Comparison of ENCODE assay signal across 14 cellular contexts in the genomic region with DNA sequence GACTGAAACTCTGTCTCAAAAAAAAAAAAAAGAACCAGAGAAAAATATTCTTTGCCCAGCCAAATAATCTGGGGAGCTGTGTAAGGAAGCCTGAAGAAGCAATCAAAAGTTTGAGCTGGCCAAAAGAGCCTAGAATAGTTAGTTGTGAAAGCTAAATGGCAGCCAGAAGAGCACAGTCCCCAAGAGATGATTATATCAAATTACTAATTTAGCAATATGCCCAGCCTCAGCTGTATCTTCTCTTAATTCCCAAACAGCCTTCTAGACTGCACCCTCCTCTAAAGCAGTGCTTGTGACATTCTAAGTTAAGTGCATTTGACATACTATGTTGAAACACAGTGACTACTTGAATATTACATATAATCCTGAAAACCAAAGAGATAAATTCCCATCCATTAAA. TPM values are rescaled to one million over a fixed set of nuclear protein-coding genes. Genes with fewer than 3 reads are reported as not detected.
DNase-seq lines count a peak whose midpoint lies in the region; ATAC-seq and TF ChIP-seq lines count a peak whose summit lies in the region.
"Had no signal": no experiment of that assay in that cellular context is flagged by ENCODE, and none has a peak within 500 bp of the region (broad histone marks: within the 10 kb centered on the region; RNA-seq: fewer than 3 reads in every experiment).

No MANE protein-coding gene starts in this region.

- H3K4me1 ChIP-seq in heart left ventricle (peaks cover 0 to 12% (median under 1%) of the 10 kb centered on the region in 12 donors), mesenchymal stem cell (ENCODE audit: control insufficient read depth, insufficient read depth, low read depth, low read length) (no peaks in the 10 kb centered on the region)

- H3K9me3 ChIP-seq in heart left ventricle: no peaks in the 10 kb centered on the region
- H3K9me3 ChIP-seq in mesenchymal stem cell (ENCODE audit: control insufficient read depth, low read length): no peaks in the 10 kb centered on the region

- H3K4me2 ChIP-seq in mesenchymal stem cell (ENCODE audit: low read length, poor library complexity, severe bottlenecking): no peak overlapping the region

- H3K27me3 ChIP-seq in heart left ventricle: no peaks in the 10 kb centered on the region
- no peaks in the 10 kb centered on the region for H3K27me3 ChIP-seq in dorsolateral prefrontal cortex
- H3K27me3 ChIP-seq in mesenchymal stem cell (ENCODE audit: control insufficient read depth in 1 of 2, insufficient read depth in 1 of 2, low read length in 2 of 2): no peaks in the 10 kb centered on the region

- H2BK5ac ChIP-seq in mesenchymal stem cell (ENCODE audit: low read depth, low read length, poor library complexity, severe bottlenecking): no peak overlapping the region

- no peak overlapping the region for H2BK15ac ChIP-seq in mesenchymal stem cell (ENCODE audit: low read depth, poor library complexity, severe bottlenecking)

- no peak overlapping the region for H3K9ac ChIP-seq in mesenchymal stem cell (ENCODE audit: low read length)

- no peak overlapping the region for H3K4me3 ChIP-seq in heart left ventricle
- no peak overlapping the region for H3K4me3 ChIP-seq in dorsolateral prefrontal cortex
- H3K4me3 ChIP-seq in mesenchymal stem cell (ENCODE audit: insufficient read depth in 1 of 2, low read depth in 1 of 2, low read length in 2 of 2): no peak overlapping the region
- H3K4me3 ChIP-seq: GM12878 had no signal

- TF ChIP-seq CTCF in heart left ventricle (IDR thresholded peaks at IDR 0.05) (no peak), dorsolateral prefrontal cortex (IDR thresholded peaks at IDR 0.05 in 54 of 56, conservative IDR thresholded peaks at IDR 0.05 in 2 of 56; ENCODE audit: low read depth in 1 of 56, partially characterized antibody in 56 of 56) (no peak)

- no peak overlapping the region for H4K8ac ChIP-seq in mesenchymal stem cell (ENCODE audit: low read length)

- no peak overlapping the region for H4K91ac ChIP-seq in mesenchymal stem cell (ENCODE audit: low read length)

- H3K36me3 ChIP-seq in heart left ventricle (no peaks in the 10 kb centered on the region), mesenchymal stem cell (ENCODE audit: control insufficient read depth in 1 of 2, insufficient read depth in 2 of 2, low read depth in 1 of 2, low read length in 2 of 2) (no peaks in the 10 kb centered on the region)

- H2BK120ac ChIP-seq in mesenchymal stem cell (ENCODE audit: low read depth, low read length): no peak overlapping the region

- intact Hi-C loops in Right ventricle myocardium superior (cut with DNase I) (no loop called here), heart left ventricle (cut with DNase I) (no loop called here), sciatic nerve (cut with DNase I) (no loop called here), dorsolateral prefrontal cortex (cut with DNase I) (no loop called here)

- peaks cover 28% of the 10 kb centered on the region for H3K79me1 ChIP-seq in mesenchymal stem cell (replicated peaks; ENCODE audit: low read length, poor library complexity, severe bottlenecking)

- no peak overlapping the region for H3K14ac ChIP-seq in mesenchymal stem cell (ENCODE audit: low read length in 2 of 2)

- DNase-seq in Right ventricle myocardium superior (no peak), heart left ventricle (no peak), fibroblast of peridontal ligament (ENCODE audit: extremely low read depth) (peak; percentile 19), sciatic nerve (ENCODE audit: low spot score) (no peak), dorsolateral prefrontal cortex (no peak), mesenchymal stem cell (no peak), foreskin melanocyte (no peak)
- DNase-seq: C1 segment of cervical spinal cord; CD4-positive, alpha-beta T cell; DMS79; GOT3; H9 had no signal

- no peak overlapping the region for H3K18ac ChIP-seq in mesenchymal stem cell (ENCODE audit: low read depth in 1 of 2, low read length in 2 of 2)

- no peak overlapping the region for H3K4ac ChIP-seq in mesenchymal stem cell (ENCODE audit: low read depth in 1 of 2, low read length in 2 of 2)

- H2AK5ac ChIP-seq in mesenchymal stem cell (ENCODE audit: low read length, severe bottlenecking): no peak overlapping the region

- H3K27ac ChIP-seq in heart left ventricle: no peak overlapping the region
- peak overlapping the region in 3 of 59 donors; percentile 3 to 40 (median 16) for H3K27ac ChIP-seq in dorsolateral prefrontal cortex
- H3K27ac ChIP-seq in mesenchymal stem cell (ENCODE audit: low read length, poor library complexity, severe bottlenecking): no peak overlapping the region

- H3K23ac ChIP-seq in mesenchymal stem cell (ENCODE audit: low read length in 2 of 2): no peak overlapping the region

- no peak overlapping the region for H2BK12ac ChIP-seq in mesenchymal stem cell (ENCODE audit: low read length in 2 of 2)

- H2AFZ ChIP-seq in mesenchymal stem cell (ENCODE audit: low read depth, low read length): no peak overlapping the region

- ATAC-seq in Right ventricle myocardium superior (ENCODE audit: poor library complexity) (peak; percentile 39), heart left ventricle (no peak), sciatic nerve (peak; percentile 83)
- ATAC-seq: GM12878, HepG2 had no signal

- no peak for TF ChIP-seq POLR2A in heart left ventricle (IDR thresholded peaks at IDR 0.05)

RNA-seq across cellular contexts. Expression of gene CDK19, which starts 38.9 kb away (rescaled TPM):
- 10.4 TPM for total RNA-seq in Right ventricle myocardium superior
- 10 to 100 TPM in 3 of 9 donors, 1 to 10 TPM in 6; 5.0 to 16.3 (median 9.2) TPM for total RNA-seq in heart left ventricle
- 1 to 10 TPM; 3.8 to 6.7 TPM for polyA plus RNA-seq in heart left ventricle
- total RNA-seq in sciatic nerve: 41.7 TPM
- 100 to 1,000 TPM in 6 of 120 experiments, 10 to 100 TPM in 114; 35.3 to 155 (median 56.4) TPM for total RNA-seq in dorsolateral prefrontal cortex
- polyA plus RNA-seq in mesenchymal stem cell (2013, experiment 1 of 2): 10.8 TPM
- polyA plus RNA-seq in mesenchymal stem cell (2013, experiment 2 of 2): 10.9 TPM

Comparison
In these comparisons a context has a peak if more than half of its experiments do, and no peak if none do; other contexts are left out.
1. ATAC-seq: peak in Right ventricle myocardium superior (single experiment) and sciatic nerve (single experiment); none in heart left ventricle (0 of 4).